In the genomic region with DNA sequence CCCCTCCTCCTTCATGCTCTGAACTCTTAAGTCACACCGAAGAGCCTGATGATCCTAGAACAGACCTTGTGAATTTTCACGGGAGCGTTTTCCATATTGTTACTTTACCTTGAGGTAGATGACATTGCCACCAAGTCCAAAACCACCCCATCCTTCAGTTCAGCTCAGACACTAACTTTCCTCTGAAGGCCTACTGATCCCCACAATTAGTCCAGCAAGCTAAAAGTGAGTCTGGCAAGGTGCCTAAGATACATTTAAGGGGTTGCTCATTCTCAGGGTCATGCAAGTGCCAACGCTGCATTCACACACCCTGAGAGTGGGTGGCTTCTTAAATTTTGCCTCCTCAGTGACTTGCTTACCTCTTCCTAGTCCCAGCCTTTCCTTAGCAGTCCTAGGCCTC, we compare ENCODE assay signal across 19 cellular contexts.
"Had no signal": no experiment of that assay in that cellular context is flagged by ENCODE, and none has a peak within 500 bp of the region (broad histone marks: within the 10 kb centered on the region; RNA-seq: fewer than 3 reads in every experiment).

No MANE protein-coding gene starts in this region.

- FAIRE-seq: TTC549 had no signal

- H3K4me3 ChIP-seq: esophagus muscularis mucosa, hepatocyte, left ventricle myocardium inferior, prostate gland, skin epidermis, suprapubic skin had no signal

- H3K27me3 ChIP-seq: esophagus muscularis mucosa, hepatocyte, suprapubic skin had no signal

- H3K27ac Mint-ChIP-seq: activated naive CD4-positive, alpha-beta T cell treated with anti-CD3 and anti-CD28 coated beads for 36 hours; nephron; type B pancreatic cell had no signal

- H3K9me3 Mint-ChIP-seq: activated naive CD4-positive, alpha-beta T cell treated with anti-CD3 and anti-CD28 coated beads for 36 hours; nephron; type B pancreatic cell had no signal

- H3K4me2 ChIP-seq: hepatocyte had no signal

- H3K4me1 ChIP-seq: prostate gland had no signal

- H2AFZ ChIP-seq: hepatocyte had no signal

- H3K36me3 ChIP-seq: prostate gland, suprapubic skin had no signal

- DNase-seq: activated CD4-positive, alpha-beta T cell treated with anti-CD3 and anti-CD28 coated beads, Interleukin-2, amount 50 U/mL, for 1 hour; activated CD4-positive, CD25-positive, alpha-beta regulatory T cell; activated CD8-positive, alpha-beta memory T cell treated with anti-CD3 and anti-CD28 coated beads for 24 hours; activated naive CD4-positive, alpha-beta T cell treated with anti-CD3 and anti-CD28 coated beads for 36 hours; islet precursor cell; left ventricle myocardium inferior; mesenchymal stem cell; right cardiac atrium; stimulated activated CD4-positive, alpha-beta T cell treated with anti-CD3 and anti-CD28 coated beads, Interleukin-4, amount 100 ng/mL, for 4 hours; stimulated activated CD8-positive, alpha-beta memory T cell treated with anti-CD3 and anti-CD28 coated beads, Interleukin-4, amount 100 ng/mL, for 48 hours; stimulated activated naive CD8-positive, alpha-beta T cell treated with anti-CD3 and anti-CD28 coated beads, Interleukin-15, Interleukin-2, amounts not matched to agents 100 U/mL and 50 U/mL, for 24 hours had no signal

- H3K27me3 Mint-ChIP-seq: type B pancreatic cell had no signal

- H3K9me3 ChIP-seq: esophagus muscularis mucosa, left ventricle myocardium inferior, prostate gland, suprapubic skin had no signal

- H3K27ac ChIP-seq: esophagus muscularis mucosa, hepatocyte, left ventricle myocardium inferior, prostate gland, skin epidermis, suprapubic skin had no signal

- ATAC-seq: right cardiac atrium; stimulated activated naive CD8-positive, alpha-beta T cell treated with anti-CD3 and anti-CD28 coated beads, Interleukin-15, Interleukin-2, amounts not matched to agents 100 U/mL and 50 U/mL, for 24 hours had no signal

- H3K4me3 Mint-ChIP-seq: activated naive CD4-positive, alpha-beta T cell treated with anti-CD3 and anti-CD28 coated beads for 36 hours; nephron; type B pancreatic cell had no signal
